ENCODE assay signal across 30 cellular contexts in genomic region chr1:242019018-242019417, GRCh38. TPM values are rescaled to one million over a fixed set of nuclear protein-coding genes. Genes with fewer than 3 reads are reported as not detected.
"Had no signal": no experiment of that assay in that cellular context is flagged by ENCODE, and none has a peak within 500 bp of the region (broad histone marks: within the 10 kb centered on the region; RNA-seq: fewer than 3 reads in every experiment).

No MANE protein-coding gene starts in this region.

- ATAC-seq: body of pancreas; effector memory CD8-positive, alpha-beta T cell; gastrocnemius medialis; left ventricle myocardium superior; psoas muscle had no signal

- H3K27ac ChIP-seq: adrenal gland, body of pancreas, esophagus squamous epithelium, gastrocnemius medialis, pancreas, psoas muscle, right atrium auricular region, spleen, tibial nerve, WERI-Rb-1 had no signal

- H3K36me3 ChIP-seq: adrenal gland, esophagus squamous epithelium, gastrocnemius medialis, pancreas, right atrium auricular region, spleen, tibial nerve, WERI-Rb-1 had no signal

- H3K27me3 ChIP-seq: adrenal gland, body of pancreas, esophagus squamous epithelium, gastrocnemius medialis, pancreas, right atrium auricular region, spleen, tibial nerve had no signal

- H3K9me3 ChIP-seq: adrenal gland, body of pancreas, esophagus squamous epithelium, gastrocnemius medialis, pancreas, psoas muscle, right atrium auricular region, spleen, tibial nerve had no signal

- FAIRE-seq: pancreas had no signal

- H3K4me3 ChIP-seq: adrenal gland, body of pancreas, esophagus squamous epithelium, gastrocnemius medialis, pancreas, psoas muscle, right atrium auricular region, spleen, tibial nerve had no signal

- H3K4me1 ChIP-seq: body of pancreas, esophagus squamous epithelium, gastrocnemius medialis, pancreas, psoas muscle, right atrium auricular region had no signal

- DNase-seq: activated CD4-positive, alpha-beta memory T cell treated with anti-CD3 and anti-CD28 coated beads for 36 hours; activated CD4-positive, alpha-beta T cell treated with anti-CD3 and anti-CD28 coated beads, Interleukin-2, amount 10 ng/mL, durations not matched to agents 24 days and 14 days; activated CD4-positive, CD25-positive, alpha-beta regulatory T cell treated with anti-CD3 and anti-CD28 coated beads, Interleukin-2, amount 50 U/mL, for 72 hours; activated CD8-positive, alpha-beta memory T cell treated with anti-CD3 and anti-CD28 coated beads, Interleukin-2, amount 50 U/mL, for 4 hours; activated effector memory CD4-positive, alpha-beta T cell treated with anti-CD3 and anti-CD28 coated beads, Interleukin-2, amount 50 U/mL, for 16 hours; activated naive CD4-positive, alpha-beta T cell treated with anti-CD3 and anti-CD28 coated beads for 36 hours; activated naive CD8-positive, alpha-beta T cell treated with anti-CD3 and anti-CD28 coated beads for 36 hours; activated T-cell treated with anti-CD3 and anti-CD28 coated beads, Interleukin-2, amount 50 U/mL, for 1 hour; adrenal gland; body of pancreas; cortex of kidney; effector memory CD8-positive, alpha-beta T cell; esophagus squamous epithelium; gastrocnemius medialis; glutamatergic neuron; left ventricle myocardium superior; naive B cell; nephron progenitor cell; pancreas; psoas muscle; stimulated activated naive CD4-positive, alpha-beta T cell treated with Interleukin-2 at 50 U/mL for 16 hours; T-helper 9 cell; WERI-Rb-1 had no signal

RNA-seq across cellular contexts. Expression of gene MAP1LC3C, which starts 20.1 kb away (rescaled TPM):
- total RNA-seq: activated CD4-positive, alpha-beta memory T cell treated with anti-CD3 and anti-CD28 coated beads for 36 hours; activated CD4-positive, alpha-beta T cell treated with anti-CD3 and anti-CD28 coated beads, Interleukin-2, amount 10 ng/mL, durations not matched to agents 24 days and 14 days; activated CD8-positive, alpha-beta memory T cell treated with anti-CD3 and anti-CD28 coated beads for 36 hours; activated naive CD4-positive, alpha-beta T cell treated with anti-CD3 and anti-CD28 coated beads for 36 hours; activated naive CD8-positive, alpha-beta T cell treated with anti-CD3 and anti-CD28 coated beads for 36 hours; activated T-helper 1 cell treated with anti-CD3 and anti-CD28 coated beads, Interleukin-12 subunit alpha, Interleukin-12 subunit beta, Interleukin-2, Interleukin-4 antibody, amounts not matched to agents 30 ng/mL and 10 ng/mL and 1 ng/mL, durations not matched to agents 14 hours and 24 hours and 36 hours; endothelial cell of umbilical vein; left ventricle myocardium superior; right atrium auricular region had no signal
- polyA plus RNA-seq: aorta, endothelial cell of umbilical vein had no signal
